11 cellular contexts compared by ENCODE assay signal in genomic region chr19:39998511-39998910, GRCh38. TPM values are rescaled to one million over a fixed set of nuclear protein-coding genes. Genes with fewer than 3 reads are reported as not detected.
DNase-seq lines count a peak whose midpoint lies in the region; ATAC-seq and TF ChIP-seq lines count a peak whose summit lies in the region.
"Had no signal": no experiment of that assay in that cellular context is flagged by ENCODE, and none has a peak within 500 bp of the region (broad histone marks: within the 10 kb centered on the region; RNA-seq: fewer than 3 reads in every experiment).

No MANE protein-coding gene starts in this region.

- POLR2A ChIA-PET in WTC11 (lab: Charles Lee), result no interaction called here

- H3K27ac ChIP-seq in fibroblast of lung (ENCODE audit: insufficient read depth, low read length), result peak overlapping the region; percentile 1
- H3K27ac ChIP-seq: upper lobe of right lung had no signal

- H3K9me3 ChIP-seq in fibroblast of lung (ENCODE audit: control insufficient read depth, insufficient read depth, low read depth, low read length) (no peaks in the 10 kb centered on the region), skeletal muscle satellite cell (replicated peaks; ENCODE audit: low read length) (no peaks in the 10 kb centered on the region)
- H3K9me3 ChIP-seq: esophagus muscularis mucosa, upper lobe of right lung had no signal

- H3K9me3 Mint-ChIP-seq in activated T-cell treated with anti-CD3 and anti-CD28 coated beads, Interleukin-2, amount 50 U/mL, for 24 hours, result peaks cover 12% of the 10 kb centered on the region
- H3K9me3 Mint-ChIP-seq in WTC11, result peaks cover 17% of the 10 kb centered on the region

- no peak overlapping the region for H2AFZ ChIP-seq in fibroblast of lung (ENCODE audit: low read length)

- H3K36me3 ChIP-seq in fibroblast of lung (ENCODE audit: control insufficient read depth, insufficient read depth, low read length), result no peaks in the 10 kb centered on the region
- no peaks in the 10 kb centered on the region for H3K36me3 ChIP-seq in skeletal muscle satellite cell (ENCODE audit: insufficient read depth, low read length)
- H3K36me3 ChIP-seq: upper lobe of right lung had no signal

- H3K4me3 ChIP-seq in fibroblast of lung (replicated peaks in 1 of 4; ENCODE audit: control extremely low read depth in 1 of 4, insufficient read depth in 1 of 4, low read depth in 3 of 4, low read length in 4 of 4) (no peak overlapping the region), skeletal muscle satellite cell (ENCODE audit: low read length) (peak overlapping the region; percentile 50)
- H3K4me3 ChIP-seq: upper lobe of right lung had no signal

- no peak for ATAC-seq in WTC11
- no peak for ATAC-seq in HG03342 (IDR thresholded peaks at IDR 0.05; ENCODE audit: unreplicated experiment)
- ATAC-seq: upper lobe of right lung had no signal

- H3K4me2 ChIP-seq in fibroblast of lung (ENCODE audit: extremely low read depth, insufficient read depth, low read length) (no peak overlapping the region), skeletal muscle satellite cell (ENCODE audit: low read length) (peak overlapping the region; percentile 98)

- no peaks in the 10 kb centered on the region for H4K20me1 ChIP-seq in fibroblast of lung (ENCODE audit: control insufficient read depth, extremely low read depth, insufficient read depth, low read length)

- peak overlapping the region; percentile 96 for H3K4me3 Mint-ChIP-seq in activated T-cell treated with anti-CD3 and anti-CD28 coated beads, Interleukin-2, amount 50 U/mL, for 24 hours
- H3K4me3 Mint-ChIP-seq in WTC11, result peak overlapping the region; percentile 99

- H3K79me2 ChIP-seq in fibroblast of lung (ENCODE audit: control insufficient read depth, insufficient read depth, low read length), result peaks cover 2% of the 10 kb centered on the region

- DNase-seq in activated T-cell treated with anti-CD3 and anti-CD28 coated beads, Interleukin-2, amount 50 U/mL, for 24 hours, result no peak
- no peak for DNase-seq in activated T-cell treated with anti-CD3 and anti-CD28 coated beads, Interleukin-2, amount 50 U/mL, for 1 hour
- DNase-seq in WTC11 (ENCODE audit: low spot score), result no peak
- DNase-seq in fibroblast of lung (ENCODE audit: low read depth in 2 of 2), result peak; percentile 38 to 46
- DNase-seq in NCI-H146 (lab: John Stamatoyannopoulos, UW), result no peak
- DNase-seq in NCI-H82 treated with DMSO at 0.1 percent for 48 hours (lab: John Stamatoyannopoulos, UW; ENCODE audit: unreplicated experiment), result no peak
- DNase-seq: NCI-H2227 treated with DMSO at 0.1 percent for 48 hours, upper lobe of right lung had no signal

- no peak overlapping the region for H3K9ac ChIP-seq in fibroblast of lung (ENCODE audit: insufficient read depth, low read length)
- peak overlapping the region; percentile 95 for H3K9ac ChIP-seq in skeletal muscle satellite cell (ENCODE audit: low read depth, low read length)

- H3K27ac Mint-ChIP-seq in activated T-cell treated with anti-CD3 and anti-CD28 coated beads, Interleukin-2, amount 50 U/mL, for 24 hours, result peak overlapping the region; percentile 98
- no peak overlapping the region for H3K27ac Mint-ChIP-seq in WTC11

- H3K27me3 Mint-ChIP-seq in activated T-cell treated with anti-CD3 and anti-CD28 coated beads, Interleukin-2, amount 50 U/mL, for 24 hours, result no peaks in the 10 kb centered on the region
- H3K27me3 Mint-ChIP-seq in WTC11 (ENCODE audit: low read depth), result no peaks in the 10 kb centered on the region

- peaks cover 51% of the 10 kb centered on the region for H3K36me3 Mint-ChIP-seq in activated T-cell treated with anti-CD3 and anti-CD28 coated beads, Interleukin-2, amount 50 U/mL, for 24 hours (ENCODE audit: low read depth)
- peaks cover 14% of the 10 kb centered on the region for H3K36me3 Mint-ChIP-seq in WTC11

- H3K4me1 Mint-ChIP-seq in activated T-cell treated with anti-CD3 and anti-CD28 coated beads, Interleukin-2, amount 50 U/mL, for 24 hours (ENCODE audit: low read depth), result peaks cover 38% of the 10 kb centered on the region
- peaks cover 14% of the 10 kb centered on the region for H3K4me1 Mint-ChIP-seq in WTC11

- no peaks in the 10 kb centered on the region for H3K27me3 ChIP-seq in fibroblast of lung (ENCODE audit: control insufficient read depth, insufficient read depth, low read length)
- no peaks in the 10 kb centered on the region for H3K27me3 ChIP-seq in skeletal muscle satellite cell (ENCODE audit: control insufficient read depth, insufficient read depth, low read length)
- H3K27me3 ChIP-seq: esophagus muscularis mucosa, upper lobe of right lung had no signal

- no peaks in the 10 kb centered on the region for H3K4me1 ChIP-seq in fibroblast of lung (ENCODE audit: control insufficient read depth, extremely low read depth, insufficient read depth, low read length)
- H3K4me1 ChIP-seq in skeletal muscle satellite cell (ENCODE audit: control insufficient read depth, insufficient read depth, low read length), result peaks cover 25% of the 10 kb centered on the region

- CTCF ChIA-PET in WTC11 (lab: Charles Lee), result no interaction called here

- TF ChIP-seq CTCF in WTC11 (IDR thresholded peaks at IDR 0.05) (no peak), fibroblast of lung (conservative IDR thresholded peaks at IDR 0.05 in 1 of 2, IDR thresholded peaks at IDR 0.05 in 1 of 2; ENCODE audit: low read depth in 1 of 2, low read length in 2 of 2) (no peak)

TF ChIP-seq in WTC11, 78 proteins besides CTCF, POLR2A, EP300 and RAD21 (continues in another document):
- TF ChIP-seq ZNF121 (CRISPR knock-in tag; IDR thresholded peaks at IDR 0.05), result no peak
- TF ChIP-seq, protein P1, sequence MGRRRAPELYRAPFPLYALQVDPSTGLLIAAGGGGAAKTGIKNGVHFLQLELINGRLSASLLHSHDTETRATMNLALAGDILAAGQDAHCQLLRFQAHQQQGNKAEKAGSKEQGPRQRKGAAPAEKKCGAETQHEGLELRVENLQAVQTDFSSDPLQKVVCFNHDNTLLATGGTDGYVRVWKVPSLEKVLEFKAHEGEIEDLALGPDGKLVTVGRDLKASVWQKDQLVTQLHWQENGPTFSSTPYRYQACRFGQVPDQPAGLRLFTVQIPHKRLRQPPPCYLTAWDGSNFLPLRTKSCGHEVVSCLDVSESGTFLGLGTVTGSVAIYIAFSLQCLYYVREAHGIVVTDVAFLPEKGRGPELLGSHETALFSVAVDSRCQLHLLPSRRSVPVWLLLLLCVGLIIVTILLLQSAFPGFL (CRISPR knock-in tag; IDR thresholded peaks at IDR 0.05; ENCODE audit: borderline replicate concordance), result no peak
- TF ChIP-seq, protein P2, sequence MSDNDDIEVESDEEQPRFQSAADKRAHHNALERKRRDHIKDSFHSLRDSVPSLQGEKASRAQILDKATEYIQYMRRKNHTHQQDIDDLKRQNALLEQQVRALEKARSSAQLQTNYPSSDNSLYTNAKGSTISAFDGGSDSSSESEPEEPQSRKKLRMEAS (CRISPR knock-in tag; IDR thresholded peaks at IDR 0.05), result no peak
- TF ChIP-seq CDX4 (CRISPR knock-in tag; IDR thresholded peaks at IDR 0.05; ENCODE audit: borderline replicate concordance), result no peak
- no peak for TF ChIP-seq ZNF317 (CRISPR knock-in tag; IDR thresholded peaks at IDR 0.05; ENCODE audit: borderline replicate concordance, low read depth)
- no peak for TF ChIP-seq ERG (CRISPR knock-in tag; IDR thresholded peaks at IDR 0.05)
- no peak for TF ChIP-seq ATF2 (CRISPR knock-in tag; IDR thresholded peaks at IDR 0.05; ENCODE audit: borderline replicate concordance, low read depth)
- TF ChIP-seq ZNF138 (CRISPR knock-in tag; conservative IDR thresholded peaks at IDR 0.05), result no peak
- no peak for TF ChIP-seq CREM (CRISPR knock-in tag; IDR thresholded peaks at IDR 0.05)

RNA-seq across cellular contexts. Expression of gene ZNF546, which starts 1.7 kb away (rescaled TPM):
- total RNA-seq in WTC11 (2021) (1.1 to 2.1 TPM (median 1.1 TPM) in 3 replicates), fibroblast of lung (10.5 and 15.7 TPM in 2 replicates)
- polyA plus RNA-seq in fibroblast of lung, result 1.0 and 1.6 TPM in 2 replicates
- 0.99 and 1.5 TPM in 2 replicates for polyA plus RNA-seq in fibroblast of lung (2012)
- 3.4 TPM in 1 of 2 replicates, not detected in the other for polyA minus RNA-seq in fibroblast of lung (ENCODE audit: low replicate concordance)
- 2.0 and 3.0 TPM in 2 replicates for total RNA-seq in skeletal muscle satellite cell (2012; rRNA removed)

RNA-seq across cellular contexts. Expression of gene PSMC4, which starts 27.5 kb away (rescaled TPM):
- 96.7 to 105 TPM (median 97.2 TPM) in 3 replicates for total RNA-seq in WTC11 (2021)
- total RNA-seq in fibroblast of lung, result 65.2 and 75.1 TPM in 2 replicates
- polyA plus RNA-seq in fibroblast of lung, result 76.0 and 113 TPM in 2 replicates
- 96.9 and 140 TPM in 2 replicates for polyA plus RNA-seq in fibroblast of lung (2012)
- polyA minus RNA-seq in fibroblast of lung (ENCODE audit: low replicate concordance), result 113 and 125 TPM in 2 replicates
- total RNA-seq in skeletal muscle satellite cell (2012; rRNA removed), result 164 and 220 TPM in 2 replicates

RNA-seq across cellular contexts. Expression of gene ZNF780B, which starts 57.5 kb away (rescaled TPM):
- total RNA-seq in WTC11 (2021) (21.1 to 23.7 TPM (median 22.9 TPM) in 3 replicates), fibroblast of lung (17.2 and 20.8 TPM in 2 replicates)
- polyA plus RNA-seq in fibroblast of lung, result 8.9 TPM in 2 replicates
- 4.5 and 7.7 TPM in 2 replicates for polyA plus RNA-seq in fibroblast of lung (2012)
- 0.89 and 6.0 TPM in 2 replicates for polyA minus RNA-seq in fibroblast of lung (ENCODE audit: low replicate concordance)
- total RNA-seq in skeletal muscle satellite cell (2012; rRNA removed), result 18.3 and 22.3 TPM in 2 replicates

Comparison
In these comparisons a context has a peak if more than half of its experiments do, and no peak if none do; other contexts are left out.
1. DNase-seq: peak in fibroblast of lung (2 of 2); none in activated T-cell treated with anti-CD3 and anti-CD28 coated beads, Interleukin-2, amount 50 U/mL, for 24 hours (single experiment), activated T-cell treated with anti-CD3 and anti-CD28 coated beads, Interleukin-2, amount 50 U/mL, for 1 hour (single experiment), WTC11 (single experiment), NCI-H146 (single experiment) and NCI-H82 treated with DMSO at 0.1 percent for 48 hours (single experiment).